ENCODE assay signal across 27 cellular contexts in the genomic region with DNA sequence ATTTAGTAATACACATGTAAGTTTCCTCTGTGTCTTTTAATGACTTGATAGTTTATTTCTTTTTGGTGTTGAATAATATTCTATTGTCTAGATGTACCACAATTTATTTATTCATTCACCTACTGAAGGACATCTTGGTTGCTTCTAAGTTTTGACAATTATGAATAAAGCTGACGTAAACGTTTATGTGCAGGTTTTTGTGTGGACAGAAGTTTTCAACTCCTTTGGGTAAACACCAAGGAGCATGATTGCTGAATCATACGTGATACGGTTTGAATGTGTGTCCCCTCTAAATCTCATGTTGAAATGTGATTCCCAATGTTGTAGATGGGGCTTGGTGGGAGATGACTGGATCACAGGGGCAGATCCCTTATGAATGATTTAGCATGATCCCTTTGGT. TPM values are rescaled to one million over a fixed set of nuclear protein-coding genes. Genes with fewer than 3 reads are reported as not detected.
"Had no signal": no experiment of that assay in that cellular context is flagged by ENCODE, and none has a peak within 500 bp of the region (broad histone marks: within the 10 kb centered on the region; RNA-seq: fewer than 3 reads in every experiment).

No MANE protein-coding gene starts in this region.

- H3K27me3 ChIP-seq: colonic mucosa, gastrocnemius medialis, heart left ventricle had no signal

- DNase-seq: colonic mucosa; cortex of kidney; dermis blood vessel endothelial cell; dorsolateral prefrontal cortex; effector CD4-positive, alpha-beta T cell; effector CD8-positive, alpha-beta T cell; effector memory CD4-positive, alpha-beta T cell; effector memory CD8-positive, alpha-beta T cell; endodermal cell; esophagus squamous epithelium; foreskin fibroblast; foreskin keratinocyte; foreskin melanocyte; gastrocnemius medialis; glutamatergic neuron; head of caudate nucleus; heart left ventricle; heart right ventricle had no signal

- H3K9me3 ChIP-seq: colonic mucosa, esophagus squamous epithelium, gastrocnemius medialis had no signal

- H3K4me1 ChIP-seq: colonic mucosa, esophagus muscularis mucosa, esophagus squamous epithelium, foreskin keratinocyte, gastrocnemius medialis, gastroesophageal sphincter, heart left ventricle, heart right ventricle had no signal

- H3K36me3 ChIP-seq: colonic mucosa, esophagus muscularis mucosa, esophagus squamous epithelium, gastrocnemius medialis, gastroesophageal sphincter, heart left ventricle, heart right ventricle had no signal

- H3K4me3 ChIP-seq: colonic mucosa, coronary artery, dorsolateral prefrontal cortex, esophagus muscularis mucosa, esophagus squamous epithelium, gastrocnemius medialis, gastroesophageal sphincter, heart left ventricle, heart right ventricle had no signal

- FAIRE-seq: colon, endometrium, endothelial cell of umbilical vein, frontal cortex had no signal

- ATAC-seq: effector memory CD8-positive, alpha-beta T cell; esophagus mucosa; foreskin keratinocyte; gastrocnemius medialis; gastroesophageal sphincter; heart left ventricle; heart right ventricle had no signal

- H3K27ac ChIP-seq: colonic mucosa, coronary artery, dorsolateral prefrontal cortex, epithelial cell of prostate, esophagus muscularis mucosa, esophagus squamous epithelium, foreskin keratinocyte, gastrocnemius medialis, gastroesophageal sphincter, heart left ventricle, heart right ventricle had no signal

RNA-seq across cellular contexts. Expression of a gene that starts 21.5 kb away (rescaled TPM):
- total RNA-seq: endodermal cell had no signal
